10 cellular contexts compared by ENCODE assay signal in the genomic region with DNA sequence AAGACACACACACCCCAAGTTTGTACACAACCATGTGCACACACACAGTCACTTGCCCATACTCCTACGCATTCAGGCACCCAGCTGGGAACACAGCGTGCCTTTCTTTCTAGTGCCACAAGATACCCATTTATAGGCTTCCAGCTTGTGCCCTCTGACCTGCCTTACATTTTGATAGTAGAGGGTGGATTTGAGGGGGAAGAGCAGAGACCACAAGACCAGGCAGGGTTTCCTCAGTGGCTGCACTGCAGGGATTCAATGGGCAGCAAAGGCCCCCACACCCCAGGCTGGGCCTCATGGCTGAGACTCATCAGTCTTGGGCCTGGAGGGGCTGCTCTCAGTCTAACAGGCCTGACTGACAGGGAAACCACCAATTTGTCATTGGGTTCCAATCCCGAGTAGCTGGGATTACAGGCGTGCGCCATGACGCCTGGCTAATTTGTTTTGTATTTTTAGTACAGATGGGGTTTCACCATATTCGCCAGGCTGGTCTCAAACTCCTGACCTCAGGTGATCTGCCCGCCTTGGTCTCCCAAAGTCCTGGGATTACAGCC. TPM values are rescaled to one million over a fixed set of nuclear protein-coding genes. Genes with fewer than 3 reads are reported as not detected.
DNase-seq lines count a peak whose midpoint lies in the region; ATAC-seq and TF ChIP-seq lines count a peak whose summit lies in the region.
"Had no signal": no experiment of that assay in that cellular context is flagged by ENCODE, and none has a peak within 500 bp of the region (broad histone marks: within the 10 kb centered on the region; RNA-seq: fewer than 3 reads in every experiment).

No MANE protein-coding gene starts in this region.

- no peaks in the 10 kb centered on the region for H3K9me3 ChIP-seq in CD4-positive, alpha-beta T cell (ENCODE audit: control insufficient read depth, low read length)
- H3K9me3 ChIP-seq in trophoblast cell (ENCODE audit: insufficient read depth, low read depth, low read length), result no peaks in the 10 kb centered on the region

- H4K91ac ChIP-seq in trophoblast cell (ENCODE audit: low read depth, low read length), result peak overlapping the region; percentile 60

- no peak overlapping the region for H3K4ac ChIP-seq in trophoblast cell (ENCODE audit: low read depth, low read length)

- peak in 1 of 10 experiments; percentile 11 for DNase-seq in CD4-positive, alpha-beta T cell
- DNase-seq in NB4 (ENCODE audit: low read depth) (peak; percentile 90), trophoblast cell (no peak), lower leg skin (ENCODE audit: low spot score in 2 of 2) (no peak)
- DNase-seq: DMS79 treated with DMSO at 0.1 percent for 48 hours, NCI-H187 had no signal

- peak overlapping the region; percentile 97 for H3K27ac ChIP-seq in CD4-positive, alpha-beta T cell (ENCODE audit: low read depth, low read length)
- H3K27ac ChIP-seq in trophoblast cell (ENCODE audit: low read depth, low read length), result no peak overlapping the region

- H3K4me1 Mint-ChIP-seq in CD4-positive, alpha-beta T cell (ENCODE audit: low read depth), result peaks cover 62% of the 10 kb centered on the region
- peaks cover 51% of the 10 kb centered on the region for H3K4me1 Mint-ChIP-seq in brain

- TF ChIP-seq CTCF in CD4-positive, alpha-beta T cell (IDR thresholded peaks at IDR 0.05), result no peak
- TF ChIP-seq CTCF in NB4 (IDR thresholded peaks at IDR 0.05; ENCODE audit: low read depth, low read length) (no peak), brain (conservative IDR thresholded peaks at IDR 0.05) (no peak), lower leg skin (IDR thresholded peaks at IDR 0.05) (no peak)

- no peaks in the 10 kb centered on the region for H3K36me3 Mint-ChIP-seq in CD4-positive, alpha-beta T cell (ENCODE audit: low read depth)
- H3K36me3 Mint-ChIP-seq in brain, result no peaks in the 10 kb centered on the region

- no peak for ATAC-seq in CD4-positive, alpha-beta T cell (ENCODE audit: poor library complexity)
- ATAC-seq in GM18867 (IDR thresholded peaks at IDR 0.05; ENCODE audit: unreplicated experiment) (no peak), GM21717 (IDR thresholded peaks at IDR 0.05; ENCODE audit: unreplicated experiment) (no peak), HG03342 (IDR thresholded peaks at IDR 0.05; ENCODE audit: unreplicated experiment) (no peak)

- peak overlapping the region; percentile 70 for H4K12ac ChIP-seq in trophoblast cell (ENCODE audit: low read depth, low read length)

- H3K27me3 Mint-ChIP-seq in CD4-positive, alpha-beta T cell, result no peaks in the 10 kb centered on the region
- H3K27me3 Mint-ChIP-seq in brain, result peaks cover 3% of the 10 kb centered on the region

- no peak overlapping the region for H3K9ac ChIP-seq in trophoblast cell (ENCODE audit: low read length)

- no peaks in the 10 kb centered on the region for H3K36me3 ChIP-seq in trophoblast cell (ENCODE audit: control insufficient read depth in 1 of 2, insufficient read depth in 2 of 2, low read length in 2 of 2)

- no peak overlapping the region for H3K14ac ChIP-seq in trophoblast cell (ENCODE audit: low read length)

- CTCF ChIA-PET in CD4-positive, alpha-beta T cell (lab: Charles Lee), result interaction anchor here (1.5 to 4.1 kb wide), 7 partner anchors 10 to 162 kb away, joined by 3 to 44 read pairs (median 12); no protein-coding TSS in a partner anchor

- H3K79me2 ChIP-seq in trophoblast cell (ENCODE audit: control insufficient read depth, insufficient read depth, low read length, poor library complexity), result no peaks in the 10 kb centered on the region

- H2BK120ac ChIP-seq in trophoblast cell (ENCODE audit: insufficient read depth, low read length, poor library complexity), result no peak overlapping the region

- H2AK5ac ChIP-seq in trophoblast cell (ENCODE audit: low read length), result no peak overlapping the region

- POLR2A ChIA-PET in CD4-positive, alpha-beta T cell (lab: Charles Lee), result interaction anchor here (0.9 to 5.0 kb wide), 14 partner anchors 10 to 729 kb away, joined by 3 to 157 read pairs (median 9); a partner anchor contains a TSS

- H3K4me1 ChIP-seq in trophoblast cell (ENCODE audit: control insufficient read depth in 1 of 2, insufficient read depth in 2 of 2, low read length in 2 of 2), result peaks cover 12 to 23% of the 10 kb centered on the region in 2 experiments

- peaks cover 12% of the 10 kb centered on the region for H3K79me1 ChIP-seq in trophoblast cell (ENCODE audit: low read length)

- H3K4me3 ChIP-seq in NB4 (ENCODE audit: low read depth, low read length) (peak overlapping the region; percentile 42), trophoblast cell (ENCODE audit: low read depth, low read length) (peak overlapping the region; percentile 23), lower leg skin (ENCODE audit: low read depth, poor library complexity, severe bottlenecking) (no peak overlapping the region)

- TF ChIP-seq POLR2A in NB4 (IDR thresholded peaks at IDR 0.05; ENCODE audit: extremely low read depth, insufficient read length), result no peak
- TF ChIP-seq POLR2A in lower leg skin (IDR thresholded peaks at IDR 0.05), result no peak

- H4K8ac ChIP-seq in trophoblast cell (ENCODE audit: low read depth, low read length), result peak overlapping the region; percentile 55

- WGBS in trophoblast cell (ENCODE audit: extremely low coverage, insufficient coverage, insufficient read length), result no CpG with 5 or more reads among the region's 8 CpGs
- WGBS in lower leg skin, 2 donors, result 86 to 92% methylated on average over 8 of the region's 8 CpGs

- peak overlapping the region; percentile 86 for H3K4me3 Mint-ChIP-seq in CD4-positive, alpha-beta T cell
- peak overlapping the region in 1 of 5 experiments; percentile 36 for H3K4me3 Mint-ChIP-seq in brain

- H3K4me2 ChIP-seq in trophoblast cell (ENCODE audit: low read length), result no peak overlapping the region

- peak overlapping the region; percentile 84 for H2BK12ac ChIP-seq in trophoblast cell (ENCODE audit: low read length)

- no peak overlapping the region for H3K18ac ChIP-seq in trophoblast cell (ENCODE audit: low read length)

- peak overlapping the region; percentile 100 for H3K27ac Mint-ChIP-seq in CD4-positive, alpha-beta T cell
- peak overlapping the region in 3 of 5 experiments; percentile 48 to 97 (median 74) for H3K27ac Mint-ChIP-seq in brain

- H2BK5ac ChIP-seq in trophoblast cell (ENCODE audit: low read depth, low read length, poor library complexity), result no peak overlapping the region

- no peak overlapping the region for H2AFZ ChIP-seq in trophoblast cell (ENCODE audit: insufficient read depth, low read length, poor library complexity)

- no peaks in the 10 kb centered on the region for H3K27me3 ChIP-seq in CD4-positive, alpha-beta T cell (ENCODE audit: control insufficient read depth, insufficient read depth, low read length)
- no peaks in the 10 kb centered on the region for H3K27me3 ChIP-seq in trophoblast cell (ENCODE audit: insufficient read depth, low read length)

- H3K9me3 Mint-ChIP-seq in CD4-positive, alpha-beta T cell, result no peaks in the 10 kb centered on the region
- no peaks in the 10 kb centered on the region for H3K9me3 Mint-ChIP-seq in brain

- intact Hi-C loops in CD4-positive, alpha-beta T cell (cut with DNase I, micrococcal nuclease), result loop anchor here in 1 of 2 experiments (5.0 to 10.0 kb wide), 3 partner anchors 468 to 1609 kb away; a partner anchor contains a TSS
- intact Hi-C loops in lower leg skin (cut with DNase I; ENCODE audit: low total_unique reads), result no loop called here

- H3K23ac ChIP-seq in trophoblast cell (ENCODE audit: low read length), result no peak overlapping the region

RNA-seq across cellular contexts. Expression of a gene that starts 18.8 kb away (rescaled TPM):
- total RNA-seq in CD4-positive, alpha-beta T cell, result 1 to 10 TPM in 1 of 2 experiments, under 1 TPM in 1; 0.95 to 1.9 TPM
- 3.8 TPM for polyA plus RNA-seq in brain (ENCODE audit: insufficient read depth, low read depth, low replicate concordance)
- polyA plus RNA-seq in trophoblast cell (2013), result 1.9 and 2.0 TPM in 2 replicates
- total RNA-seq in lower leg skin, result 1 to 10 TPM; 1.3 to 2.8 (median 1.7) TPM

RNA-seq across cellular contexts. Expression of a gene that starts 51.2 kb away (rescaled TPM):
- 1 to 10 TPM; 5.6 to 5.9 TPM for total RNA-seq in CD4-positive, alpha-beta T cell
- 11.3 TPM for polyA plus RNA-seq in brain (ENCODE audit: insufficient read depth, low read depth, low replicate concordance)
- 12.4 and 13.6 TPM in 2 replicates for polyA plus RNA-seq in trophoblast cell (2013)
- total RNA-seq in lower leg skin, result 10 to 100 TPM in 1 of 4 donors, 1 to 10 TPM in 3; 5.7 to 15.6 (median 7.3) TPM
